Comparison of ENCODE assay signal across 1 cellular context in the genomic region with DNA sequence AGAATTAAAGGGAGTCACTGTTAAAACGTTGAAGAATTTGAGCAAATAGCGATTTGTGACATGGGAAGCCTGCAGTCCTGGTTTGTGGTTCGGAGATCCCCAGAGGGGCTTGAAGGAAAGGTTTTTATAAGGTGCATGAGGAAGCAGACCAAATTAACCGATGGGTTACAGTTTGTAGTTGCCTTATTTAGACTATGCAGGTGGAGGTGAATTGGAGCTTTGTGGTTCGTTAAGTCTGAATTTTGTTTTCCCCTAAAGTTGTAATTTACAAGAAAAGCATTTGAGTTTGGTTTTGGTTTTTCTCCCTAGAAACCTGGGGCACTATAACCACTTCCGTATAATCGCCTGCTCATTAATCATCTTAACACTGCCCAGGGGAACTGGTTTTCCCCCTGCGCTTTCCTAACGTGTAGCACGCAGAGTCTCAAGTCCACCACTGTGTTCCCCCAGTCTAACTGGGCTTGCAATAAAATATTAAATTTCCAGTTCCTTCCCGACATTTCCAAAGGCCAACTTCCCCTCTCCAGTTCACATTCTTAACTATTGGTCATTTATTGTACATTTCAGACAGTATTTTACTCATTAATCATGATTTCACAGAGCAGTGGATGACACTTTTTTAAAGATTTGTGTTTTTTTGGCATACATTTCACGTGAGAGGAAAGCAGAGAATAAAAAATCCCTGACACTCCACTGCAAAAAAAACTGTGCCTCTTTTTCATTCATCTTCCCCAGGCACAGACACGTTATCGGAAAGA.
TF ChIP-seq lines count a peak whose summit lies in the region.

No MANE protein-coding gene starts in this region.

TF ChIP-seq in HepG2, 621 proteins besides CTCF, POLR2A, EP300 and RAD21 (continued from another document and continues in another):
- TF ChIP-seq ELF3 (CRISPR knock-in tag; IDR thresholded peaks at IDR 0.05) = 0 out of 2 replicates have a peak, but pooled peaks have one; percentile 16
- TF ChIP-seq, protein P1, sequence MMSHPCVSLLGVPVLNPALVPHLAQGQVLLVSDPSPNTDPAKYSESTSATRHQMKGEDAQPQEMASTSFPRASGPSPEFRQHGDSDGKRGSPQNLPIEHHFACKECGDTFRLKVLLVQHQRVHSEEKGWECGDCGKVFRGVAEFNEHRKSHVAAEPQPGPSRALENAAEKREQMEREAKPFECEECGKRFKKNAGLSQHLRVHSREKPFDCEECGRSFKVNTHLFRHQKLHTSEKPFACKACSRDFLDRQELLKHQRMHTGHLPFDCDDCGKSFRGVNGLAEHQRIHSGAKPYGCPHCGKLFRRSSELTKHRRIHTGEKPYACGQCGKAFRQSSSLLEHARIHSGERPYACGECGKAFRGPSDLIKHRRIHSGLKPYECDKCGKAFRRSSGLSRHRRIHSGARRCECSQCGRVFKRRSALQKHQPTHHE (CRISPR knock-in tag; IDR thresholded peaks at IDR 0.05; ENCODE audit: borderline replicate concordance) = no peak
- TF ChIP-seq HNF4G (IDR thresholded peaks at IDR 0.05; ENCODE audit: borderline replicate concordance, low read depth, low read length) = 0 out of 2 replicates have a peak, but pooled peaks have one; percentile 24
- TF ChIP-seq HNF4G (CRISPR knock-in tag; IDR thresholded peaks at IDR 0.05; ENCODE audit: borderline replicate concordance, low read depth) = no peak
- TF ChIP-seq ZBTB21 (CRISPR knock-in tag; IDR thresholded peaks at IDR 0.05) = no peak
- no peak for TF ChIP-seq ZNF234 (CRISPR knock-in tag; conservative IDR thresholded peaks at IDR 0.05)
- no peak for TF ChIP-seq TBP (CRISPR knock-in tag; IDR thresholded peaks at IDR 0.05)
- TF ChIP-seq KDM4B (CRISPR knock-in tag; IDR thresholded peaks at IDR 0.05) = no peak
- TF ChIP-seq SMAD3 (CRISPR knock-in tag; IDR thresholded peaks at IDR 0.05) = 0 out of 2 replicates have a peak, but pooled peaks have one; percentile 13
- TF ChIP-seq ZNF558 (CRISPR knock-in tag; IDR thresholded peaks at IDR 0.05; ENCODE audit: borderline replicate concordance) = no peak
- TF ChIP-seq ZNF878 (CRISPR knock-in tag; IDR thresholded peaks at IDR 0.05) = no peak
- TF ChIP-seq, protein P2, sequence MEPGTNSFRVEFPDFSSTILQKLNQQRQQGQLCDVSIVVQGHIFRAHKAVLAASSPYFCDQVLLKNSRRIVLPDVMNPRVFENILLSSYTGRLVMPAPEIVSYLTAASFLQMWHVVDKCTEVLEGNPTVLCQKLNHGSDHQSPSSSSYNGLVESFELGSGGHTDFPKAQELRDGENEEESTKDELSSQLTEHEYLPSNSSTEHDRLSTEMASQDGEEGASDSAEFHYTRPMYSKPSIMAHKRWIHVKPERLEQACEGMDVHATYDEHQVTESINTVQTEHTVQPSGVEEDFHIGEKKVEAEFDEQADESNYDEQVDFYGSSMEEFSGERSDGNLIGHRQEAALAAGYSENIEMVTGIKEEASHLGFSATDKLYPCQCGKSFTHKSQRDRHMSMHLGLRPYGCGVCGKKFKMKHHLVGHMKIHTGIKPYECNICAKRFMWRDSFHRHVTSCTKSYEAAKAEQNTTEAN (CRISPR knock-in tag; conservative IDR thresholded peaks at IDR 0.05) = no peak
- TF ChIP-seq HDAC2 (CRISPR knock-in tag; IDR thresholded peaks at IDR 0.05) = 0 out of 2 replicates have a peak, but pooled peaks have one; percentile 2
- TF ChIP-seq ZFX (CRISPR knock-in tag; IDR thresholded peaks at IDR 0.05; ENCODE audit: low read depth) = no peak
- no peak for TF ChIP-seq ZNF772 (CRISPR knock-in tag; IDR thresholded peaks at IDR 0.05)
- TF ChIP-seq NR3C1 (CRISPR knock-in tag; IDR thresholded peaks at IDR 0.05) = no peak
- no peak for TF ChIP-seq NFKB2 (CRISPR knock-in tag; IDR thresholded peaks at IDR 0.05; ENCODE audit: borderline replicate concordance)
- TF ChIP-seq ZBTB42 (CRISPR knock-in tag; IDR thresholded peaks at IDR 0.05) = no peak
- TF ChIP-seq ZNF337 (CRISPR knock-in tag; IDR thresholded peaks at IDR 0.05; ENCODE audit: borderline replicate concordance, low read depth) = no peak
- TF ChIP-seq ZFY (CRISPR knock-in tag; IDR thresholded peaks at IDR 0.05) = no peak
- no peak for TF ChIP-seq MZF1 (CRISPR knock-in tag; IDR thresholded peaks at IDR 0.05; ENCODE audit: borderline replicate concordance)
- no peak for TF ChIP-seq SRF (IDR thresholded peaks at IDR 0.05; ENCODE audit: low read depth, low read length)
- TF ChIP-seq, protein P3, sequence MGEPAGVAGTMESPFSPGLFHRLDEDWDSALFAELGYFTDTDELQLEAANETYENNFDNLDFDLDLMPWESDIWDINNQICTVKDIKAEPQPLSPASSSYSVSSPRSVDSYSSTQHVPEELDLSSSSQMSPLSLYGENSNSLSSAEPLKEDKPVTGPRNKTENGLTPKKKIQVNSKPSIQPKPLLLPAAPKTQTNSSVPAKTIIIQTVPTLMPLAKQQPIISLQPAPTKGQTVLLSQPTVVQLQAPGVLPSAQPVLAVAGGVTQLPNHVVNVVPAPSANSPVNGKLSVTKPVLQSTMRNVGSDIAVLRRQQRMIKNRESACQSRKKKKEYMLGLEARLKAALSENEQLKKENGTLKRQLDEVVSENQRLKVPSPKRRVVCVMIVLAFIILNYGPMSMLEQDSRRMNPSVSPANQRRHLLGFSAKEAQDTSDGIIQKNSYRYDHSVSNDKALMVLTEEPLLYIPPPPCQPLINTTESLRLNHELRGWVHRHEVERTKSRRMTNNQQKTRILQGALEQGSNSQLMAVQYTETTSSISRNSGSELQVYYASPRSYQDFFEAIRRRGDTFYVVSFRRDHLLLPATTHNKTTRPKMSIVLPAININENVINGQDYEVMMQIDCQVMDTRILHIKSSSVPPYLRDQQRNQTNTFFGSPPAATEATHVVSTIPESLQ (CRISPR knock-in tag; conservative IDR thresholded peaks at IDR 0.05) = 0 out of 2 replicates have a peak, but pooled peaks have one; percentile 45
- TF ChIP-seq, protein P4, sequence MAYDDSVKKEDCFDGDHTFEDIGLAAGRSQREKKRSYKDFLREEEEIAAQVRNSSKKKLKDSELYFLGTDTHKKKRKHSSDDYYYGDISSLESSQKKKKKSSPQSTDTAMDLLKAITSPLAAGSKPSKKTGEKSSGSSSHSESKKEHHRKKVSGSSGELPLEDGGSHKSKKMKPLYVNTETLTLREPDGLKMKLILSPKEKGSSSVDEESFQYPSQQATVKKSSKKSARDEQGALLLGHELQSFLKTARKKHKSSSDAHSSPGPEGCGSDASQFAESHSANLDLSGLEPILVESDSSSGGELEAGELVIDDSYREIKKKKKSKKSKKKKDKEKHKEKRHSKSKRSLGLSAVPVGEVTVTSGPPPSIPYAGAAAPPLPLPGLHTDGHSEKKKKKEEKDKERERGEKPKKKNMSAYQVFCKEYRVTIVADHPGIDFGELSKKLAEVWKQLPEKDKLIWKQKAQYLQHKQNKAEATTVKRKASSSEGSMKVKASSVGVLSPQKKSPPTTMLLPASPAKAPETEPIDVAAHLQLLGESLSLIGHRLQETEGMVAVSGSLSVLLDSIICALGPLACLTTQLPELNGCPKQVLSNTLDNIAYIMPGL (CRISPR knock-in tag; IDR thresholded peaks at IDR 0.05; ENCODE audit: borderline replicate concordance in 1 of 2, low read depth in 1 of 2) = 0 out of 4 replicates have a peak, but pooled peaks of 1 of the 2 experiments have one; percentile 6
- no peak for TF ChIP-seq PAF1 (CRISPR knock-in tag; IDR thresholded peaks at IDR 0.05)
- TF ChIP-seq ZNF773 (CRISPR knock-in tag; IDR thresholded peaks at IDR 0.05; ENCODE audit: borderline replicate concordance) = no peak
- TF ChIP-seq EEA1 (CRISPR knock-in tag; IDR thresholded peaks at IDR 0.05; ENCODE audit: borderline replicate concordance) = no peak
- TF ChIP-seq GPN1 (CRISPR knock-in tag; IDR thresholded peaks at IDR 0.05; ENCODE audit: borderline replicate concordance) = no peak
- TF ChIP-seq ZNF83 (CRISPR knock-in tag; IDR thresholded peaks at IDR 0.05; ENCODE audit: borderline replicate concordance) = no peak
- TF ChIP-seq MAF1 (CRISPR knock-in tag; IDR thresholded peaks at IDR 0.05; ENCODE audit: borderline replicate concordance) = no peak
- no peak for TF ChIP-seq NR1H2 (CRISPR knock-in tag; IDR thresholded peaks at IDR 0.05; ENCODE audit: borderline replicate concordance, low read depth)
- TF ChIP-seq ZNF138 (CRISPR knock-in tag; IDR thresholded peaks at IDR 0.05; ENCODE audit: low read depth) = no peak
- TF ChIP-seq, protein P5, sequence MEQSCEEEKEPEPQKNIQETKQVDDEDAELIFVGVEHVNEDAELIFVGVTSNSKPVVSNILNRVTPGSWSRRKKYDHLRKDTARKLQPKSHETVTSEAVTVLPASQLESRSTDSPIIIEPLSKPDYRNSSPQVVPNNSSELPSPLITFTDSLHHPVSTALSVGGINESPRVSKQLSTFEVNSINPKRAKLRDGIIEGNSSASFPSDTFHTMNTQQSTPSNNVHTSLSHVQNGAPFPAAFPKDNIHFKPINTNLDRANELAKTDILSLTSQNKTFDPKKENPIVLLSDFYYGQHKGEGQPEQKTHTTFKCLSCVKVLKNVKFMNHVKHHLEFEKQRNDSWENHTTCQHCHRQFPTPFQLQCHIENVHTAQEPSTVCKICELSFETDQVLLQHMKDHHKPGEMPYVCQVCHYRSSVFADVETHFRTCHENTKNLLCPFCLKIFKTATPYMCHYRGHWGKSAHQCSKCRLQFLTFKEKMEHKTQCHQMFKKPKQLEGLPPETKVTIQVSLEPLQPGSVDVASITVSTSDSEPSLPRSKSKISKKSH (CRISPR knock-in tag; IDR thresholded peaks at IDR 0.05; ENCODE audit: borderline replicate concordance) = no peak
- TF ChIP-seq, protein P6, sequence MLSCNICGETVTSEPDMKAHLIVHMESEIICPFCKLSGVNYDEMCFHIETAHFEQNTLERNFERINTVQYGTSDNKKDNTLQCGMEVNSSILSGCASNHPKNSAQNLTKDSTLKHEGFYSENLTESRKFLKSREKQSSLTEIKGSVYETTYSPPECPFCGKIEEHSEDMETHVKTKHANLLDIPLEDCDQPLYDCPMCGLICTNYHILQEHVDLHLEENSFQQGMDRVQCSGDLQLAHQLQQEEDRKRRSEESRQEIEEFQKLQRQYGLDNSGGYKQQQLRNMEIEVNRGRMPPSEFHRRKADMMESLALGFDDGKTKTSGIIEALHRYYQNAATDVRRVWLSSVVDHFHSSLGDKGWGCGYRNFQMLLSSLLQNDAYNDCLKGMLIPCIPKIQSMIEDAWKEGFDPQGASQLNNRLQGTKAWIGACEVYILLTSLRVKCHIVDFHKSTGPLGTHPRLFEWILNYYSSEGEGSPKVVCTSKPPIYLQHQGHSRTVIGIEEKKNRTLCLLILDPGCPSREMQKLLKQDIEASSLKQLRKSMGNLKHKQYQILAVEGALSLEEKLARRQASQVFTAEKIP (CRISPR knock-in tag; IDR thresholded peaks at IDR 0.05; ENCODE audit: borderline replicate concordance) = no peak
- no peak for TF ChIP-seq FOSL2 (CRISPR knock-in tag; IDR thresholded peaks at IDR 0.05)
- no peak for TF ChIP-seq ZNF136 (CRISPR knock-in tag; IDR thresholded peaks at IDR 0.05; ENCODE audit: low read depth)
- TF ChIP-seq ZNF883 (CRISPR knock-in tag; IDR thresholded peaks at IDR 0.05; ENCODE audit: not compliant biosample characterization) = no peak
- TF ChIP-seq, protein P7, sequence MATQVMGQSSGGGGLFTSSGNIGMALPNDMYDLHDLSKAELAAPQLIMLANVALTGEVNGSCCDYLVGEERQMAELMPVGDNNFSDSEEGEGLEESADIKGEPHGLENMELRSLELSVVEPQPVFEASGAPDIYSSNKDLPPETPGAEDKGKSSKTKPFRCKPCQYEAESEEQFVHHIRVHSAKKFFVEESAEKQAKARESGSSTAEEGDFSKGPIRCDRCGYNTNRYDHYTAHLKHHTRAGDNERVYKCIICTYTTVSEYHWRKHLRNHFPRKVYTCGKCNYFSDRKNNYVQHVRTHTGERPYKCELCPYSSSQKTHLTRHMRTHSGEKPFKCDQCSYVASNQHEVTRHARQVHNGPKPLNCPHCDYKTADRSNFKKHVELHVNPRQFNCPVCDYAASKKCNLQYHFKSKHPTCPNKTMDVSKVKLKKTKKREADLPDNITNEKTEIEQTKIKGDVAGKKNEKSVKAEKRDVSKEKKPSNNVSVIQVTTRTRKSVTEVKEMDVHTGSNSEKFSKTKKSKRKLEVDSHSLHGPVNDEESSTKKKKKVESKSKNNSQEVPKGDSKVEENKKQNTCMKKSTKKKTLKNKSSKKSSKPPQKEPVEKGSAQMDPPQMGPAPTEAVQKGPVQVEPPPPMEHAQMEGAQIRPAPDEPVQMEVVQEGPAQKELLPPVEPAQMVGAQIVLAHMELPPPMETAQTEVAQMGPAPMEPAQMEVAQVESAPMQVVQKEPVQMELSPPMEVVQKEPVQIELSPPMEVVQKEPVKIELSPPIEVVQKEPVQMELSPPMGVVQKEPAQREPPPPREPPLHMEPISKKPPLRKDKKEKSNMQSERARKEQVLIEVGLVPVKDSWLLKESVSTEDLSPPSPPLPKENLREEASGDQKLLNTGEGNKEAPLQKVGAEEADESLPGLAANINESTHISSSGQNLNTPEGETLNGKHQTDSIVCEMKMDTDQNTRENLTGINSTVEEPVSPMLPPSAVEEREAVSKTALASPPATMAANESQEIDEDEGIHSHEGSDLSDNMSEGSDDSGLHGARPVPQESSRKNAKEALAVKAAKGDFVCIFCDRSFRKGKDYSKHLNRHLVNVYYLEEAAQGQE (IDR thresholded peaks at IDR 0.05; ENCODE audit: borderline replicate concordance in 1 of 2, low read depth in 1 of 2, low read length in 2 of 2) = no peak
- no peak for TF ChIP-seq ZNF543 (CRISPR knock-in tag; IDR thresholded peaks at IDR 0.05)
- no peak for TF ChIP-seq ZNF615 (CRISPR knock-in tag; IDR thresholded peaks at IDR 0.05; ENCODE audit: borderline replicate concordance)
- 0 out of 2 replicates have a peak, but pooled peaks have one; percentile 13 for TF ChIP-seq FOSL1 (CRISPR knock-in tag; IDR thresholded peaks at IDR 0.05; ENCODE audit: borderline replicate concordance)
- TF ChIP-seq ATF7-NPFF (CRISPR knock-in tag; IDR thresholded peaks at IDR 0.05; ENCODE audit: low read depth) = no peak
- TF ChIP-seq ZNF788 (CRISPR knock-in tag; IDR thresholded peaks at IDR 0.05; ENCODE audit: borderline replicate concordance) = no peak
- no peak for TF ChIP-seq ZNF569 (CRISPR knock-in tag; IDR thresholded peaks at IDR 0.05; ENCODE audit: borderline replicate concordance)
